Comparison of ENCODE assay signal across 11 cellular contexts in the genomic region with DNA sequence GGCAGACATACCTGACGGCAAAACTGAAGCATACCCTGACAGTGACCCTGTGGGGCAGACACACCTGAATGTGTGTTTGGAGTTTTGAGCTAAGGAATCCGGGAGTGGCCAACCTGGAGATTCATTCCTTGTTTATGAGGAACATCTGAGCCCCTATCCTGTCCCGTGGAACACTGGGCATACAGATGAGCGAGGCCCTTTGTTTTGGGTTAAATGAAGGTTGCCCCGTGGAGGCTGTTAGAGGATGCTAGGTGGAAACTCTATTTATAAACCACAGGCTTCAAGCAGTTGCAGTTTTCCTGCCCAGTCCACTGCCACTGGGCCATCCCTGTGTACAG. TPM values are rescaled to one million over a fixed set of nuclear protein-coding genes. Genes with fewer than 3 reads are reported as not detected.
A peak's percentile ranks its signal among the peaks of the same experiment; 100 is the strongest.
DNase-seq lines count a peak whose midpoint lies in the region; ATAC-seq, FAIRE-seq and TF ChIP-seq lines count a peak whose summit lies in the region.
"Had no signal": no experiment of that assay in that cellular context is flagged by ENCODE, and none has a peak within 500 bp of the region (broad histone marks: within the 10 kb centered on the region; RNA-seq: fewer than 3 reads in every experiment).

No MANE protein-coding gene starts in this region.

- H2AFZ ChIP-seq in SK-N-SH (ENCODE audit: low read depth): no peak overlapping the region

- H4K20me1 ChIP-seq in SK-N-SH (ENCODE audit: insufficient read depth): no peaks in the 10 kb centered on the region; the same call in 1 of the 2 replicates

- peaks cover 44 to 60% of the 10 kb centered on the region in 2 experiments for H3K4me1 ChIP-seq in SK-N-SH (ENCODE audit: control insufficient read depth in 1 of 2, insufficient read depth in 2 of 2, low read depth in 1 of 2, low read length in 1 of 2)
- H3K4me1 ChIP-seq in esophagus (ENCODE audit: control insufficient read depth in 2 of 2, insufficient read depth in 2 of 2, low read length in 1 of 2): peaks cover 17 to 25% of the 10 kb centered on the region in 2 donors
- peaks cover 66% of the 10 kb centered on the region for H3K4me1 ChIP-seq in skeletal muscle satellite cell (ENCODE audit: control insufficient read depth, insufficient read depth, low read length)
- peaks cover 22 to 57% (median 29%) of the 10 kb centered on the region in 3 donors for H3K4me1 ChIP-seq in pancreas

- no peak for TF ChIP-seq RAD21 in SK-N-SH (IDR thresholded peaks at IDR 0.05; ENCODE audit: low read length)

- intact Hi-C loops in pancreas (cut with DNase I): no loop called here

- H3K9me2 ChIP-seq in SK-N-SH: no peaks in the 10 kb centered on the region

- CTCF ChIA-PET in SK-N-SH (lab: Yijun Ruan, JAX): interaction anchor here (0.9 to 1.8 kb wide), 5 partner anchors 19 to 424 kb away, joined by 3 to 6 read pairs (median 4); a partner anchor contains a TSS

- POLR2A ChIA-PET in SK-N-SH (lab: Yijun Ruan, JAX): no interaction called here

- H3K36me3 Mint-ChIP-seq in HFFc6 (ENCODE audit: low read depth): peaks cover 32% of the 10 kb centered on the region

- peaks cover 13% of the 10 kb centered on the region for H3K9me3 Mint-ChIP-seq in HFFc6

- H3K27ac ChIP-seq in SK-N-SH (ENCODE audit: low read depth in 2 of 2, low read length in 1 of 2) (peak overlapping the region; percentile 77 to 99), esophagus (ENCODE audit: low read depth in 2 of 2, low read length in 1 of 2) (peak overlapping the region; percentile 64 to 88), pancreas (peak overlapping the region in 2 of 4 donors; percentile 59 to 68)

- H3K4me3 ChIP-seq in SK-N-SH (ENCODE audit: low read depth in 2 of 2, low read length in 1 of 2) (0 out of 4 replicates have a peak overlapping the region, but pooled peaks of 1 of the 2 experiments have one; percentile 15), esophagus (ENCODE audit: low read depth in 1 of 2, low read length in 2 of 2) (no peak overlapping the region), skeletal muscle satellite cell (ENCODE audit: low read length) (peak overlapping the region; percentile 34), pancreas (no peak overlapping the region)

- peak overlapping the region; percentile 97 for H3K27ac Mint-ChIP-seq in HFFc6

- DNase-seq in HFFc6 (no peak), SK-N-SH (no peak), pancreas (no peak), activated gamma-delta T cell treated with Interleukin-2 at 50 U/mL for 16 hours (no peak), NCI-H1436 treated with DMSO at 0.1 percent for 48 hours (lab: John Stamatoyannopoulos, UW) (no peak)
- DNase-seq in stimulated activated CD4-positive, alpha-beta T cell treated with anti-CD3 and anti-CD28 coated beads, Interleukin-4, amount 100 ng/mL, for 24 hours: no peak
- DNase-seq: effector memory CD8-positive, alpha-beta T cell; NCI-H1092 treated with DMSO at 0.1 percent for 48 hours had no signal

- 44% methylated on average over 4 of the region's 5 CpGs for WGBS in SK-N-SH (ENCODE audit: low lambda C conversion rate)
- WGBS in esophagus, 2 donors: 50 to 75% methylated on average over 5 of the region's 5 CpGs
- WGBS in pancreas, 2 donors: 68 to 74% methylated on average over 5 of the region's 5 CpGs

- H3K36me3 ChIP-seq in SK-N-SH (replicated peaks in 1 of 2; ENCODE audit: control insufficient read depth in 1 of 2, insufficient read depth in 2 of 2, low read length in 1 of 2) (no peaks in the 10 kb centered on the region), esophagus (ENCODE audit: control insufficient read depth in 2 of 2, insufficient read depth in 2 of 2, low read length in 1 of 2) (peaks cover 0 to 2% of the 10 kb centered on the region in 2 donors), skeletal muscle satellite cell (ENCODE audit: insufficient read depth, low read length) (peaks cover 5% of the 10 kb centered on the region), pancreas (no peaks in the 10 kb centered on the region)

- H3K79me2 ChIP-seq in SK-N-SH (ENCODE audit: insufficient read depth): peaks cover 92% of the 10 kb centered on the region

- no peak for TF ChIP-seq CTCF in HFFc6 (IDR thresholded peaks at IDR 0.05)
- no peak for TF ChIP-seq CTCF in SK-N-SH (IDR thresholded peaks at IDR 0.05)
- TF ChIP-seq CTCF in pancreas (IDR thresholded peaks at IDR 0.05): no peak

- H3K27me3 ChIP-seq in SK-N-SH (ENCODE audit: insufficient read depth) (no peaks in the 10 kb centered on the region), esophagus (ENCODE audit: control insufficient read depth in 1 of 2, insufficient read depth in 2 of 2, low read length in 2 of 2) (no peaks in the 10 kb centered on the region), skeletal muscle satellite cell (ENCODE audit: control insufficient read depth, insufficient read depth, low read length) (no peaks in the 10 kb centered on the region), pancreas (no peaks in the 10 kb centered on the region)

- H3K9ac ChIP-seq in SK-N-SH: peak overlapping the region; percentile 57; the same call in 1 of the 2 replicates
- peak overlapping the region; percentile 75 for H3K9ac ChIP-seq in skeletal muscle satellite cell (ENCODE audit: low read depth, low read length)

- no peak for ATAC-seq in pancreas

- peaks cover 40% of the 10 kb centered on the region for H3F3A ChIP-seq in SK-N-SH (replicated peaks; ENCODE audit: insufficient read depth)

- no peak for FAIRE-seq in pancreas (lab: Jason Lieb, UNC)

- TF ChIP-seq EP300 in SK-N-SH (IDR thresholded peaks at IDR 0.05; ENCODE audit: borderline replicate concordance in 1 of 2, low read depth in 1 of 2, low read length in 1 of 2): no peak

- no peaks in the 10 kb centered on the region for H3K9me3 ChIP-seq in SK-N-SH
- no peaks in the 10 kb centered on the region for H3K9me3 ChIP-seq in esophagus (ENCODE audit: control insufficient read depth in 2 of 2, insufficient read depth in 1 of 2, low read depth in 1 of 2, low read length in 1 of 2)
- no peaks in the 10 kb centered on the region for H3K9me3 ChIP-seq in skeletal muscle satellite cell (replicated peaks; ENCODE audit: low read length)
- H3K9me3 ChIP-seq in pancreas: no peaks in the 10 kb centered on the region

- peak overlapping the region; percentile 78 for H3K4me3 Mint-ChIP-seq in HFFc6
- H3K4me3 Mint-ChIP-seq: activated CD8-positive, alpha-beta T cell treated with anti-CD3 and anti-CD28 coated beads, Interleukin-2, amount 10 ng/mL, durations not matched to agents 7 days and 5 days had no signal

- peaks cover 86% of the 10 kb centered on the region for H3K4me1 Mint-ChIP-seq in HFFc6 (ENCODE audit: low read depth)

- H3K27me3 Mint-ChIP-seq in HFFc6 (ENCODE audit: insufficient read depth): peaks cover 6% of the 10 kb centered on the region
- H3K27me3 Mint-ChIP-seq: effector memory CD8-positive, alpha-beta T cell had no signal

- H3K4me2 ChIP-seq in SK-N-SH (peak overlapping the region; percentile 63), skeletal muscle satellite cell (ENCODE audit: low read length) (peak overlapping the region; percentile 77)

TF ChIP-seq in SK-N-SH, 30 proteins besides CTCF, POLR2A, EP300 and RAD21 (continues in another document):
- TF ChIP-seq NFIC (IDR thresholded peaks at IDR 0.05; ENCODE audit: borderline replicate concordance) (no peak), FOSL2 (IDR thresholded peaks at IDR 0.05; ENCODE audit: borderline replicate concordance, low read depth) (no peak), YY1 (IDR thresholded peaks at IDR 0.05; ENCODE audit: low read depth) (no peak), GATA2 (CRISPR knock-in tag; IDR thresholded peaks at IDR 0.05) (no peak), FOXM1 (IDR thresholded peaks at IDR 0.05; ENCODE audit: low read depth) (no peak), MXI1 (IDR thresholded peaks at IDR 0.05; ENCODE audit: low read depth, low read length) (no peak), RXRA (IDR thresholded peaks at IDR 0.05; ENCODE audit: borderline replicate concordance, low read depth) (no peak), RCOR1 (IDR thresholded peaks at IDR 0.05; ENCODE audit: low read length) (no peak), POLR2AphosphoS5 (IDR thresholded peaks at IDR 0.05; ENCODE audit: low read depth, low read length) (no peak), ELF1 (IDR thresholded peaks at IDR 0.05) (no peak)
- TF ChIP-seq, protein P1, sequence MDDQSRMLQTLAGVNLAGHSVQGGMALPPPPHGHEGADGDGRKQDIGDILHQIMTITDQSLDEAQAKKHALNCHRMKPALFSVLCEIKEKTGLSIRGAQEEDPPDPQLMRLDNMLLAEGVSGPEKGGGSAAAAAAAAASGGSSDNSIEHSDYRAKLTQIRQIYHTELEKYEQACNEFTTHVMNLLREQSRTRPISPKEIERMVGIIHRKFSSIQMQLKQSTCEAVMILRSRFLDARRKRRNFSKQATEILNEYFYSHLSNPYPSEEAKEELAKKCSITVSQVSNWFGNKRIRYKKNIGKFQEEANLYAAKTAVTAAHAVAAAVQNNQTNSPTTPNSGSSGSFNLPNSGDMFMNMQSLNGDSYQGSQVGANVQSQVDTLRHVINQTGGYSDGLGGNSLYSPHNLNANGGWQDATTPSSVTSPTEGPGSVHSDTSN (IDR thresholded peaks at IDR 0.05): no peak
- TF ChIP-seq, protein P2, sequence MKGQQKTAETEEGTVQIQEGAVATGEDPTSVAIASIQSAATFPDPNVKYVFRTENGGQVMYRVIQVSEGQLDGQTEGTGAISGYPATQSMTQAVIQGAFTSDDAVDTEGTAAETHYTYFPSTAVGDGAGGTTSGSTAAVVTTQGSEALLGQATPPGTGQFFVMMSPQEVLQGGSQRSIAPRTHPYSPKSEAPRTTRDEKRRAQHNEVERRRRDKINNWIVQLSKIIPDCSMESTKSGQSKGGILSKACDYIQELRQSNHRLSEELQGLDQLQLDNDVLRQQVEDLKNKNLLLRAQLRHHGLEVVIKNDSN (IDR thresholded peaks at IDR 0.05; ENCODE audit: borderline replicate concordance, low read depth): no peak
- TF ChIP-seq, protein P3, sequence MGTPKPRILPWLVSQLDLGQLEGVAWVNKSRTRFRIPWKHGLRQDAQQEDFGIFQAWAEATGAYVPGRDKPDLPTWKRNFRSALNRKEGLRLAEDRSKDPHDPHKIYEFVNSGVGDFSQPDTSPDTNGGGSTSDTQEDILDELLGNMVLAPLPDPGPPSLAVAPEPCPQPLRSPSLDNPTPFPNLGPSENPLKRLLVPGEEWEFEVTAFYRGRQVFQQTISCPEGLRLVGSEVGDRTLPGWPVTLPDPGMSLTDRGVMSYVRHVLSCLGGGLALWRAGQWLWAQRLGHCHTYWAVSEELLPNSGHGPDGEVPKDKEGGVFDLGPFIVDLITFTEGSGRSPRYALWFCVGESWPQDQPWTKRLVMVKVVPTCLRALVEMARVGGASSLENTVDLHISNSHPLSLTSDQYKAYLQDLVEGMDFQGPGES (IDR thresholded peaks at IDR 0.05; ENCODE audit: low read depth, low read length): no peak

RNA-seq across cellular contexts. Expression of a gene that starts 18.1 kb away (rescaled TPM):
- 100 to 1,000 TPM; 174 to 194 (median 181) TPM for total RNA-seq in HFFc6 (2021; fragmentation: NEBNext Ultra II Directional; extraction: Animal tissue kit (Norgen Biotek cat#: 25700))
- polyA plus RNA-seq in SK-N-SH (2012; rRNA removed): 99.8 and 118 TPM in 2 replicates
- polyA plus RNA-seq in SK-N-SH (2012; cell fraction: cytosol; rRNA removed): 81.8 and 111 TPM in 2 replicates
- polyA plus RNA-seq in SK-N-SH (2012; cell fraction: nucleus; rRNA removed): 93.4 and 117 TPM in 2 replicates
- 10 to 100 TPM; 11.2 to 15.3 TPM for polyA plus RNA-seq in esophagus
- total RNA-seq in skeletal muscle satellite cell (2012; rRNA removed): 64.9 and 78.3 TPM in 2 replicates
- 100 to 1,000 TPM in 1 of 6 donors, 10 to 100 TPM in 5; 50.7 to 118 (median 71.3) TPM for total RNA-seq in pancreas
- polyA plus RNA-seq in pancreas: 10 to 100 TPM; 18.3 to 24.2 TPM
